In genomic region chr6:119627908-119628669, GRCh38 we compare ENCODE assay signal across 13 cellular contexts.
DNase-seq lines count a peak whose midpoint lies in the region; ATAC-seq and TF ChIP-seq lines count a peak whose summit lies in the region.
"Had no signal": no experiment of that assay in that cellular context is flagged by ENCODE, and none has a peak within 500 bp of the region (broad histone marks: within the 10 kb centered on the region; RNA-seq: fewer than 3 reads in every experiment).

No MANE protein-coding gene starts in this region.

- H3K27me3 Mint-ChIP-seq in MCF 10A (ENCODE audit: insufficient read depth, unreplicated experiment) = no peaks in the 10 kb centered on the region
- peaks cover 0 to 1% (median 0%) of the 10 kb centered on the region in 3 donors for H3K27me3 Mint-ChIP-seq in CD14-positive monocyte (ENCODE audit: low read depth in 3 of 3)
- peaks cover 0 to 4% (median 0%) of the 10 kb centered on the region in 5 donors for H3K27me3 Mint-ChIP-seq in naive thymus-derived CD8-positive, alpha-beta T cell

- H3K4me3 ChIP-seq in breast epithelium (no peak overlapping the region), adipocyte (ENCODE audit: low read length) (no peak overlapping the region)
- H3K4me3 ChIP-seq: A549 had no signal

- TF ChIP-seq CTCF in MCF 10A (IDR thresholded peaks at IDR 0.05; ENCODE audit: unreplicated experiment) (no peak), breast epithelium (IDR thresholded peaks at IDR 0.05) (no peak), foreskin keratinocyte (conservative IDR thresholded peaks at IDR 0.05) (peak; percentile 59), CD14-positive monocyte (IDR thresholded peaks at IDR 0.05) (no peak)

- no peak overlapping the region for H3K27ac ChIP-seq in breast epithelium
- peak overlapping the region; percentile 58 for H3K27ac ChIP-seq in foreskin keratinocyte
- H3K27ac ChIP-seq: A549 had no signal

- H3K9me3 Mint-ChIP-seq in MCF 10A (ENCODE audit: unreplicated experiment) (peaks cover 8% of the 10 kb centered on the region), CD14-positive monocyte (peaks cover 0 to 6% (median 3%) of the 10 kb centered on the region in 7 donors)
- H3K9me3 Mint-ChIP-seq in naive thymus-derived CD8-positive, alpha-beta T cell = peaks cover 0 to 10% (median 0%) of the 10 kb centered on the region in 9 donors
- H3K9me3 Mint-ChIP-seq: activated CD4-positive, alpha-beta T cell treated with anti-CD3 and anti-CD28 coated beads, Interleukin-2, amount 10 ng/mL, durations not matched to agents 7 days and 5 days had no signal

- CTCF ChIA-PET in MCF 10A (lab: Yijun Ruan, JAX) = interaction anchor here (0.5 to 2.9 kb wide), 20 partner anchors 9 to 484 kb away, joined by 3 to 16 read pairs (median 4); no protein-coding TSS in a partner anchor

- H3K36me3 ChIP-seq in breast epithelium (no peaks in the 10 kb centered on the region), adipocyte (ENCODE audit: control insufficient read depth, insufficient read depth, low read length, severe bottlenecking) (no peaks in the 10 kb centered on the region)

- H3K4me1 ChIP-seq in breast epithelium = no peaks in the 10 kb centered on the region
- peaks cover 7% of the 10 kb centered on the region for H3K4me1 ChIP-seq in adipocyte (ENCODE audit: control insufficient read depth, insufficient read depth, low read length)
- H3K4me1 ChIP-seq in foreskin keratinocyte = peaks cover 30% of the 10 kb centered on the region
- H3K4me1 ChIP-seq: A549 had no signal

- H3K9me3 ChIP-seq in breast epithelium = no peaks in the 10 kb centered on the region
- H3K9me3 ChIP-seq in adipocyte (ENCODE audit: control insufficient read depth, low read length) = no peaks in the 10 kb centered on the region
- H3K9me3 ChIP-seq: A549 had no signal

- H3K4me3 Mint-ChIP-seq in MCF 10A (ENCODE audit: unreplicated experiment) (peak overlapping the region; percentile 11), CD14-positive monocyte (no peak overlapping the region)
- no peak overlapping the region for H3K4me3 Mint-ChIP-seq in naive thymus-derived CD8-positive, alpha-beta T cell
- H3K4me3 Mint-ChIP-seq: activated CD4-positive, alpha-beta T cell treated with anti-CD3 and anti-CD28 coated beads, Interleukin-2, amount 10 ng/mL, durations not matched to agents 7 days and 5 days had no signal

- no TSS peak for BruUV-seq in MCF 10A (replicated peaks; lab: Mats Ljungman, UMichigan)

- intact Hi-C loops in MCF 10A (cut with micrococcal nuclease) (loop anchor here (1.0 to 10.0 kb wide), 5 partner anchors 86 to 480 kb away; no protein-coding TSS in a partner anchor), breast epithelium (cut with DNase I; ENCODE audit: low total_unique reads) (no loop called here), CD14-positive monocyte (cut with micrococcal nuclease) (no loop called here)

- no peak for TF ChIP-seq POLR2A in breast epithelium (IDR thresholded peaks at IDR 0.05)

- no peak overlapping the region for H3K9ac ChIP-seq in adipocyte (ENCODE audit: low read length)

- H3K27me3 ChIP-seq in breast epithelium = no peaks in the 10 kb centered on the region
- no peaks in the 10 kb centered on the region for H3K27me3 ChIP-seq in adipocyte (replicated peaks; ENCODE audit: control insufficient read depth, insufficient read depth, low read length)
- no peaks in the 10 kb centered on the region for H3K27me3 ChIP-seq in foreskin keratinocyte

- H3K4me1 Mint-ChIP-seq in MCF 10A (ENCODE audit: insufficient read depth, unreplicated experiment) (peaks cover 13% of the 10 kb centered on the region), CD14-positive monocyte (no peaks in the 10 kb centered on the region)
- peaks cover 0 to 2% (median 0%) of the 10 kb centered on the region in 4 donors for H3K4me1 Mint-ChIP-seq in naive thymus-derived CD8-positive, alpha-beta T cell
- H3K4me1 Mint-ChIP-seq: activated CD4-positive, alpha-beta T cell treated with anti-CD3 and anti-CD28 coated beads, Interleukin-2, amount 10 ng/mL, durations not matched to agents 7 days and 5 days had no signal

- POLR2A ChIA-PET in MCF 10A (lab: Yijun Ruan, JAX) = interaction anchor here (0.6 to 2.0 kb wide), 7 partner anchors 83 to 923 kb away, joined by 3 to 10 read pairs (median 4); no protein-coding TSS in a partner anchor
- POLR2A ChIA-PET in naive thymus-derived CD8-positive, alpha-beta T cell (lab: Charles Lee) = no interaction called here

- no peak overlapping the region for H3K27ac Mint-ChIP-seq in MCF 10A (ENCODE audit: low read depth, unreplicated experiment)
- no peak overlapping the region for H3K27ac Mint-ChIP-seq in CD14-positive monocyte
- no peak overlapping the region for H3K27ac Mint-ChIP-seq in naive thymus-derived CD8-positive, alpha-beta T cell
- H3K27ac Mint-ChIP-seq: activated CD4-positive, alpha-beta T cell treated with anti-CD3 and anti-CD28 coated beads, Interleukin-2, amount 10 ng/mL, durations not matched to agents 7 days and 5 days had no signal

- H3K36me3 Mint-ChIP-seq in MCF 10A (ENCODE audit: insufficient read depth, unreplicated experiment) = no peaks in the 10 kb centered on the region
- H3K36me3 Mint-ChIP-seq in CD14-positive monocyte = no peaks in the 10 kb centered on the region
- H3K36me3 Mint-ChIP-seq in naive thymus-derived CD8-positive, alpha-beta T cell = peaks cover 0 to 2% (median 0%) of the 10 kb centered on the region in 3 donors

- ATAC-seq in foreskin keratinocyte = peak; percentile 99
- no peak for ATAC-seq in naive thymus-derived CD8-positive, alpha-beta T cell
- ATAC-seq in GM19395 (IDR thresholded peaks at IDR 0.05; ENCODE audit: unreplicated experiment) = no peak
- ATAC-seq: A549 had no signal

- peak; percentile 45 for DNase-seq in MCF 10A (ENCODE audit: unreplicated experiment)
- no peak for DNase-seq in breast epithelium (ENCODE audit: low spot score in 2 of 2)
- peak; percentile 22 for DNase-seq in adipocyte (ENCODE audit: low read depth)
- DNase-seq in foreskin keratinocyte = peak; percentile 74 to 85
- DNase-seq in CD14-positive monocyte (ENCODE audit: low spot score) = no peak
- DNase-seq in naive thymus-derived CD8-positive, alpha-beta T cell = no peak
- DNase-seq in hypothalamus (lab: John Stamatoyannopoulos, UW) = no peak
- DNase-seq: activated CD4-positive, alpha-beta T cell treated with anti-CD3 and anti-CD28 coated beads, Interleukin-2, amount 10 ng/mL, durations not matched to agents 7 days and 5 days; activated effector memory CD4-positive, alpha-beta T cell treated with anti-CD3 and anti-CD28 coated beads, Interleukin-2, amount 50 U/mL, for 16 hours; NCI-H1105; NCI-H524 treated with DMSO at 0.1 percent for 48 hours had no signal

Comparison
In these comparisons a context has a peak if more than half of its experiments do, and no peak if none do; other contexts are left out.
1. DNase-seq: peak in MCF 10A (single experiment), adipocyte (single experiment) and foreskin keratinocyte (2 of 2); none in breast epithelium (0 of 2), CD14-positive monocyte (single experiment), naive thymus-derived CD8-positive, alpha-beta T cell (0 of 10) and hypothalamus (0 of 51).